In genomic region chr19:6484831-6485230, GRCh38 we compare ENCODE assay signal across 30 cellular contexts. TPM values are rescaled to one million over a fixed set of nuclear protein-coding genes. Genes with fewer than 3 reads are reported as not detected.
"Had no signal": no experiment of that assay in that cellular context is flagged by ENCODE, and none has a peak within 500 bp of the region (broad histone marks: within the 10 kb centered on the region; RNA-seq: fewer than 3 reads in every experiment).

No MANE protein-coding gene starts in this region.

- H3K27ac ChIP-seq: colonic mucosa, epithelial cell of prostate, esophagus squamous epithelium, gastrocnemius medialis, heart right ventricle, left lung, lower lobe of right lung had no signal

- H3K27me3 ChIP-seq: colonic mucosa, left lung had no signal

- H3K9me3 Mint-ChIP-seq: dendritic cell treated with granulocyte-macrophage colony-stimulating factor and Interleukin-4, amounts not matched to agents 40 ng/mL and 50 ng/mL, for 4 days; effector memory CD8-positive, alpha-beta T cell; endodermal cell; mesothelial cell of epicardium; naive B cell had no signal

- H3K27me3 Mint-ChIP-seq: effector memory CD8-positive, alpha-beta T cell; naive B cell had no signal

- ATAC-seq: effector memory CD8-positive, alpha-beta T cell; gastrocnemius medialis; heart right ventricle; left cardiac atrium; left ventricle myocardium superior; mucosa of descending colon had no signal

- H3K27ac Mint-ChIP-seq: dendritic cell treated with granulocyte-macrophage colony-stimulating factor and Interleukin-4, amounts not matched to agents 40 ng/mL and 50 ng/mL, for 4 days; endodermal cell; mesothelial cell of epicardium had no signal

- H3K36me3 Mint-ChIP-seq: mesothelial cell of epicardium, naive B cell had no signal

- DNase-seq: colonic mucosa; cortex of kidney; effector CD8-positive, alpha-beta T cell; effector memory CD8-positive, alpha-beta T cell; endodermal cell; erythroblast; esophagus squamous epithelium; foreskin fibroblast; foreskin melanocyte; gastrocnemius medialis; glutamatergic neuron; head of caudate nucleus; heart right ventricle; hippocampal formation; left cardiac atrium; left lung; left ventricle myocardium superior; mesenchymal stem cell; mucosa of descending colon; naive B cell had no signal

- H3K4me3 ChIP-seq: colonic mucosa, esophagus squamous epithelium, gastrocnemius medialis, heart right ventricle, left lung, lower lobe of right lung, mucosa of descending colon had no signal

- H3K4me1 ChIP-seq: colonic mucosa, gastrocnemius medialis, lower lobe of right lung had no signal

- H3K9me3 ChIP-seq: colonic mucosa, esophagus squamous epithelium, gastrocnemius medialis, heart right ventricle, left lung, lower lobe of right lung, mucosa of descending colon had no signal

- H3K4me1 Mint-ChIP-seq: endodermal cell, mesothelial cell of epicardium had no signal

- H3K4me3 Mint-ChIP-seq: dendritic cell treated with granulocyte-macrophage colony-stimulating factor and Interleukin-4, amounts not matched to agents 40 ng/mL and 50 ng/mL, for 4 days; effector memory CD8-positive, alpha-beta T cell; endodermal cell; mesothelial cell of epicardium had no signal

- H3K36me3 ChIP-seq: colonic mucosa, esophagus squamous epithelium, gastrocnemius medialis, heart right ventricle, left lung, lower lobe of right lung had no signal

RNA-seq across cellular contexts. Expression of gene DENND1C, which starts 3.2 kb away (rescaled TPM):
- total RNA-seq: dermis microvascular lymphatic vessel endothelial cell, glomerular endothelial cell, lung microvascular endothelial cell, myocyte had no signal

RNA-seq across cellular contexts. Expression of gene TUBB4A, which starts 17.3 kb away (rescaled TPM):
- total RNA-seq: dermis microvascular lymphatic vessel endothelial cell, glomerular endothelial cell, lung microvascular endothelial cell, myocyte had no signal
- polyA plus RNA-seq: keratinocyte had no signal

RNA-seq across cellular contexts. Expression of gene CRB3, which starts 20.8 kb away (rescaled TPM):
- total RNA-seq: dermis microvascular lymphatic vessel endothelial cell, glomerular endothelial cell, heart right ventricle, left cardiac atrium, left ventricle myocardium superior, lung microvascular endothelial cell, mesenteric fat pad, myocyte had no signal
